1 cellular context compared by ENCODE assay signal in genomic region chr7:16419126-16419525, GRCh38.
A peak's percentile ranks its signal among the peaks of the same experiment; 100 is the strongest.
TF ChIP-seq lines count a peak whose summit lies in the region.

No MANE protein-coding gene starts in this region.

TF ChIP-seq in K562, 482 proteins besides CTCF, POLR2A, EP300 and RAD21 (continued from another document and continues in another):
- TF ChIP-seq, protein P1, sequence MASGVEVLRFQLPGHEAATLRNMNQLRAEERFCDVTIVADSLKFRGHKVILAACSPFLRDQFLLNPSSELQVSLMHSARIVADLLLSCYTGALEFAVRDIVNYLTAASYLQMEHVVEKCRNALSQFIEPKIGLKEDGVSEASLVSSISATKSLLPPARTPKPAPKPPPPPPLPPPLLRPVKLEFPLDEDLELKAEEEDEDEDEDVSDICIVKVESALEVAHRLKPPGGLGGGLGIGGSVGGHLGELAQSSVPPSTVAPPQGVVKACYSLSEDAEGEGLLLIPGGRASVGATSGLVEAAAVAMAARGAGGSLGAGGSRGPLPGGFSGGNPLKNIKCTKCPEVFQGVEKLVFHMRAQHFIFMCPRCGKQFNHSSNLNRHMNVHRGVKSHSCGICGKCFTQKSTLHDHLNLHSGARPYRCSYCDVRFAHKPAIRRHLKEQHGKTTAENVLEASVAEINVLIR (CRISPR knock-in tag; IDR thresholded peaks at IDR 0.05) = peak; percentile 51; the same call in 1 of the 2 replicates
- TF ChIP-seq ARID1B (IDR thresholded peaks at IDR 0.05) = no peak
- TF ChIP-seq KLF6 (CRISPR knock-in tag; IDR thresholded peaks at IDR 0.05; ENCODE audit: borderline replicate concordance) = peak; percentile 95
- 0 out of 2 replicates have a peak, but pooled peaks have one; percentile 29 for TF ChIP-seq ZNF140 (CRISPR knock-in tag; IDR thresholded peaks at IDR 0.05)
- peak; percentile 95 for TF ChIP-seq CREB3 (tag; conservative IDR thresholded peaks at IDR 0.05; ENCODE audit: low read depth)
- TF ChIP-seq NR2C1 (IDR thresholded peaks at IDR 0.05) = no peak
- peak; percentile 75 for TF ChIP-seq NR2C1 (tag; IDR thresholded peaks at IDR 0.05)
- TF ChIP-seq E2F3 (CRISPR knock-in tag; IDR thresholded peaks at IDR 0.05) = 0 out of 2 replicates have a peak, but pooled peaks have one; percentile 50
- TF ChIP-seq THRA (IDR thresholded peaks at IDR 0.05) = no peak
- TF ChIP-seq NR4A1 (CRISPR knock-in tag; IDR thresholded peaks at IDR 0.05) = no peak
- peak; percentile 96 for TF ChIP-seq NR4A1 (tag; IDR thresholded peaks at IDR 0.05)
- peak; percentile 87; the same call in 1 of the 2 replicates for TF ChIP-seq ZNF766 (CRISPR knock-in tag; conservative IDR thresholded peaks at IDR 0.05)
- TF ChIP-seq ZNF589 (CRISPR knock-in tag; IDR thresholded peaks at IDR 0.05; ENCODE audit: low read depth) = peak; percentile 51; the same call in 1 of the 2 replicates
- TF ChIP-seq ZNF354B (CRISPR knock-in tag; IDR thresholded peaks at IDR 0.05) = no peak
- peak; percentile 81; the same call in 1 of the 2 replicates for TF ChIP-seq RREB1 (CRISPR knock-in tag; IDR thresholded peaks at IDR 0.05)
- no peak for TF ChIP-seq ZNF830 (CRISPR knock-in tag; IDR thresholded peaks at IDR 0.05)
- TF ChIP-seq ZNF311 (CRISPR knock-in tag; IDR thresholded peaks at IDR 0.05) = peak; percentile 97
- peak; percentile 75; the same call in 1 of the 2 replicates for TF ChIP-seq E4F1 (CRISPR knock-in tag; IDR thresholded peaks at IDR 0.05; ENCODE audit: borderline replicate concordance)
- no peak for TF ChIP-seq SAFB2 (IDR thresholded peaks at IDR 0.05; ENCODE audit: borderline replicate concordance, low read depth, low read length, severe bottlenecking)
- no peak for TF ChIP-seq ZBED1 (IDR thresholded peaks at IDR 0.05)
- no peak for TF ChIP-seq ETV5 (CRISPR knock-in tag; IDR thresholded peaks at IDR 0.05; ENCODE audit: low read depth)
- TF ChIP-seq PCBP2 (IDR thresholded peaks at IDR 0.05; ENCODE audit: low read depth, low read length, poor library complexity, severe bottlenecking) = no peak
- no peak for TF ChIP-seq EZH2 (IDR thresholded peaks at IDR 0.05; ENCODE audit: borderline replicate concordance, low read depth, low read length)
- peak; percentile 55 for TF ChIP-seq GMEB1 (CRISPR knock-in tag; IDR thresholded peaks at IDR 0.05)
- peak; percentile 85; the same call in 1 of the 2 replicates for TF ChIP-seq CUX1 (CRISPR knock-in tag; IDR thresholded peaks at IDR 0.05)
- peak; percentile 53; the same call in 1 of the 2 replicates for TF ChIP-seq PYGO2 (tag; IDR thresholded peaks at IDR 0.05)
- 0 out of 2 replicates have a peak, but pooled peaks have one; percentile 9 for TF ChIP-seq MAFG (tag; conservative IDR thresholded peaks at IDR 0.05)
- peak; percentile 80 for TF ChIP-seq TAF7 (tag; IDR thresholded peaks at IDR 0.05)
- no peak for TF ChIP-seq GATA2 (CRISPR knock-in tag; IDR thresholded peaks at IDR 0.05)
- TF ChIP-seq SREBF2 (CRISPR knock-in tag; IDR thresholded peaks at IDR 0.05) = no peak
- TF ChIP-seq ZNF57 (CRISPR knock-in tag; IDR thresholded peaks at IDR 0.05) = 0 out of 2 replicates have a peak, but pooled peaks have one; percentile 45
- no peak for TF ChIP-seq CBX5 (IDR thresholded peaks at IDR 0.05; ENCODE audit: borderline replicate concordance, low read depth)
- TF ChIP-seq ZNF184 (CRISPR knock-in tag; IDR thresholded peaks at IDR 0.05) = no peak
- TF ChIP-seq XRCC4 (IDR thresholded peaks at IDR 0.05; ENCODE audit: extremely low read depth, insufficient read depth, insufficient read length) = no peak
- TF ChIP-seq ATF7 (IDR thresholded peaks at IDR 0.05) = no peak
- peak; percentile 94 for TF ChIP-seq DDX20 (tag; IDR thresholded peaks at IDR 0.05; ENCODE audit: low read depth)
- TF ChIP-seq, protein P2, sequence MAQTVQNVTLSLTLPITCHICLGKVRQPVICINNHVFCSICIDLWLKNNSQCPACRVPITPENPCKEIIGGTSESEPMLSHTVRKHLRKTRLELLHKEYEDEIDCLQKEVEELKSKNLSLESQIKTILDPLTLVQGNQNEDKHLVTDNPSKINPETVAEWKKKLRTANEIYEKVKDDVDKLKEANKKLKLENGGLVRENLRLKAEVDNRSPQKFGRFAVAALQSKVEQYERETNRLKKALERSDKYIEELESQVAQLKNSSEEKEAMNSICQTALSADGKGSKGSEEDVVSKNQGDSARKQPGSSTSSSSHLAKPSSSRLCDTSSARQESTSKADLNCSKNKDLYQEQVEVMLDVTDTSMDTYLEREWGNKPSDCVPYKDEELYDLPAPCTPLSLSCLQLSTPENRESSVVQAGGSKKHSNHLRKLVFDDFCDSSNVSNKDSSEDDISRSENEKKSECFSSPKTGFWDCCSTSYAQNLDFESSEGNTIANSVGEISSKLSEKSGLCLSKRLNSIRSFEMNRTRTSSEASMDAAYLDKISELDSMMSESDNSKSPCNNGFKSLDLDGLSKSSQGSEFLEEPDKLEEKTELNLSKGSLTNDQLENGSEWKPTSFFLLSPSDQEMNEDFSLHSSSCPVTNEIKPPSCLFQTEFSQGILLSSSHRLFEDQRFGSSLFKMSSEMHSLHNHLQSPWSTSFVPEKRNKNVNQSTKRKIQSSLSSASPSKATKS (CRISPR knock-in tag; IDR thresholded peaks at IDR 0.05) = no peak
- no peak for TF ChIP-seq GABPB2 (CRISPR knock-in tag; conservative IDR thresholded peaks at IDR 0.05)
- peak; percentile 83 for TF ChIP-seq ZNF239 (CRISPR knock-in tag; IDR thresholded peaks at IDR 0.05)
- TF ChIP-seq CXXC5 (CRISPR knock-in tag; IDR thresholded peaks at IDR 0.05) = peak; percentile 84
- TF ChIP-seq ZNF133 (CRISPR knock-in tag; IDR thresholded peaks at IDR 0.05) = no peak
- TF ChIP-seq ZNF79 (CRISPR knock-in tag; IDR thresholded peaks at IDR 0.05; ENCODE audit: low read depth) = peak; percentile 87
- TF ChIP-seq JUNB (CRISPR knock-in tag; conservative IDR thresholded peaks at IDR 0.05) = no peak
- peak; percentile 80 for TF ChIP-seq ZNF41 (CRISPR knock-in tag; conservative IDR thresholded peaks at IDR 0.05)
- TF ChIP-seq SMC3 (conservative IDR thresholded peaks at IDR 0.05; ENCODE audit: insufficient read depth, low read depth, low read length) = no peak
